In genomic region chr12:49264873-49265792, GRCh38 we compare ENCODE assay signal across 8 cellular contexts. TPM values are rescaled to one million over a fixed set of nuclear protein-coding genes. Genes with fewer than 3 reads are reported as not detected.
DNase-seq lines count a peak whose midpoint lies in the region; TF ChIP-seq lines count a peak whose summit lies in the region.

Gene TUBA1C, plus strand, starts transcription at chr12:49265082. Its CDS starts 100 bp downstream, at chr12:49265182.

- peak within 1 kb of the TSS; percentile 89 for H3K4me3 Mint-ChIP-seq in neural crest cell

- no peaks in the 10 kb centered on the region for H3K9me3 ChIP-seq in stomach

- H3K36me3 Mint-ChIP-seq in neural crest cell (ENCODE audit: low read depth) = peaks cover 16% of the 10 kb centered on the region

- peak within 1 kb of the TSS; percentile 91 to 99 (median 97) for H3K27ac ChIP-seq in stomach

- peaks cover 11 to 27% (median 14%) of the 10 kb centered on the region in 4 donors for H3K36me3 ChIP-seq in stomach

- H3K4me3 ChIP-seq in LNCaP clone FGC (ENCODE audit: low read depth, low read length) (peak within 1 kb of the TSS; percentile 81), fibroblast of villous mesenchyme (ENCODE audit: low read depth, low read length) (peak within 1 kb of the TSS; percentile 85), stomach (peak within 1 kb of the TSS; percentile 69 to 82 (median 74))

- DNase-seq in Daoy (ENCODE audit: low read depth) (peak; percentile 97), GOT3 (lab: John Stamatoyannopoulos, UW) (peak; percentile 93), LNCaP clone FGC (ENCODE audit: low read depth) (peak; percentile 86), fibroblast of villous mesenchyme (ENCODE audit: low read depth) (peak; percentile 95), neural crest cell (ENCODE audit: low read depth, low spot score) (peak; percentile 79), stomach (peak; percentile 95)
- peak; percentile 95 for DNase-seq in activated effector memory CD4-positive, alpha-beta T cell treated with anti-CD3 and anti-CD28 coated beads, Interleukin-2, amount 50 U/mL, for 16 hours

- TF ChIP-seq CTCF in LNCaP clone FGC (IDR thresholded peaks at IDR 0.05; ENCODE audit: control insufficient read depth, extremely low read depth, insufficient read depth) (no peak), fibroblast of villous mesenchyme (IDR thresholded peaks at IDR 0.05; ENCODE audit: insufficient read depth, low read depth, low read length) (no peak), neural crest cell (conservative IDR thresholded peaks at IDR 0.05) (no peak), stomach (IDR thresholded peaks at IDR 0.05) (no peak)

- intact Hi-C loops in stomach (cut with DNase I; ENCODE audit: low total_unique reads) = no loop called here

- peak within 1 kb of the TSS; percentile 27 for H3K27ac Mint-ChIP-seq in neural crest cell (ENCODE audit: unreplicated experiment)

- H3K27me3 ChIP-seq in stomach = no peaks in the 10 kb centered on the region

- peaks cover 38% of the 10 kb centered on the region for H3K4me1 Mint-ChIP-seq in neural crest cell

- peak; percentile 99 for TF ChIP-seq POLR2A in Raji (IDR thresholded peaks at IDR 0.05; ENCODE audit: insufficient read depth, low read depth, low read length)
- peak in 1 of 4 donors; percentile 23 for TF ChIP-seq POLR2A in stomach (IDR thresholded peaks at IDR 0.05)

- 0 to 1% (median 0%) methylated on average over 47 to 61 of the region's 61 CpGs for WGBS in stomach, 5 donors

- no peak for TF ChIP-seq EP300 in stomach (IDR thresholded peaks at IDR 0.05)

- H3K9me3 Mint-ChIP-seq in neural crest cell = no peaks in the 10 kb centered on the region

- peaks cover 33 to 59% (median 45%) of the 10 kb centered on the region in 4 donors for H3K4me1 ChIP-seq in stomach

- H3K27me3 Mint-ChIP-seq in neural crest cell (ENCODE audit: low read depth) = peaks cover 23% of the 10 kb centered on the region

RNA-seq across cellular contexts. Expression of gene TUBA1C, which starts in this region (rescaled TPM):
- 835 and 1,096 TPM in 2 replicates for total RNA-seq in Daoy (2014; rRNA removed; shearing (Covaris generic))
- 376 and 609 TPM in 2 replicates for total RNA-seq in fibroblast of villous mesenchyme
- total RNA-seq in neural crest cell = 203 and 208 TPM in 2 replicates
- total RNA-seq in stomach = 100 to 1,000 TPM in 3 of 5 donors, 10 to 100 TPM in 2; 63.7 to 193 (median 107) TPM
- 100 to 1,000 TPM; 215 to 403 (median 328) TPM for polyA plus RNA-seq in stomach

Comparison
In these comparisons a context has a peak if more than half of its experiments do, and no peak if none do; other contexts are left out.
1. Peak in every context shown above with its lines: DNase-seq, H3K4me3 ChIP-seq and H3K27ac ChIP-seq.